In genomic region chr3:194487289-194488006, GRCh38 we compare ENCODE assay signal across 7 cellular contexts. TPM values are rescaled to one million over a fixed set of nuclear protein-coding genes. Genes with fewer than 3 reads are reported as not detected.
DNase-seq lines count a peak whose midpoint lies in the region; ATAC-seq and TF ChIP-seq lines count a peak whose summit lies in the region.

No MANE protein-coding gene starts in this region.

- peak overlapping the region; percentile 91 for H3K27ac ChIP-seq in neutrophil

- TF ChIP-seq POLR2A in GM18526 (IDR thresholded peaks at IDR 0.05; ENCODE audit: extremely low read depth, insufficient read length): peak; percentile 18

- no peak for TF ChIP-seq CTCF in fibroblast of the aortic adventitia (IDR thresholded peaks at IDR 0.05; ENCODE audit: insufficient read depth, low read length)
- no peak for TF ChIP-seq CTCF in neutrophil (IDR thresholded peaks at IDR 0.05)

- H3K36me3 ChIP-seq in neutrophil: no peaks in the 10 kb centered on the region

- H3K4me1 ChIP-seq in neutrophil (ENCODE audit: control insufficient read depth in 1 of 2, insufficient read depth in 1 of 2, low read depth in 1 of 2, low read length in 1 of 2): peaks cover 28 to 46% of the 10 kb centered on the region in 2 experiments

- H3K4me3 ChIP-seq in fibroblast of the aortic adventitia (ENCODE audit: low read depth, low read length) (peak overlapping the region; percentile 56), neutrophil (ENCODE audit: low read depth in 1 of 2, low read length in 1 of 2) (peak overlapping the region; percentile 65 to 74)

- ATAC-seq in HG02852 (IDR thresholded peaks at IDR 0.05; ENCODE audit: unreplicated experiment): peak; percentile 28

- H3K27me3 ChIP-seq in neutrophil: no peaks in the 10 kb centered on the region

- peak; percentile 62 for DNase-seq in NCI-H226
- DNase-seq in activated T-helper 1 cell treated with anti-CD3 and anti-CD28 coated beads, Interleukin-2, amount 50 U/mL, for 16 hours (ENCODE audit: low read depth in 1 of 2, low spot score in 1 of 2): peak; percentile 8 to 19
- DNase-seq in fibroblast of the aortic adventitia (ENCODE audit: low read depth): no peak
- no peak for DNase-seq in NCI-H1048 (lab: John Stamatoyannopoulos, UW)

- no peaks in the 10 kb centered on the region for H3K9me3 ChIP-seq in neutrophil

RNA-seq across cellular contexts. Expression of gene ATP13A3, which starts 0.6 kb away (rescaled TPM):
- 448 and 494 TPM in 2 replicates for total RNA-seq in fibroblast of the aortic adventitia (ENCODE audit: low replicate concordance)

Comparison
In these comparisons a context has a peak if more than half of its experiments do, and no peak if none do; other contexts are left out.
1. DNase-seq: peak in NCI-H226 (single experiment) and activated T-helper 1 cell treated with anti-CD3 and anti-CD28 coated beads, Interleukin-2, amount 50 U/mL, for 16 hours (2 of 2); none in fibroblast of the aortic adventitia (single experiment) and NCI-H1048 (single experiment).